Comparison of ENCODE assay signal across 1 cellular context in genomic region chr19:18612051-18612771, GRCh38.
TF ChIP-seq lines count a peak whose summit lies in the region.

No MANE protein-coding gene starts in this region.

TF ChIP-seq in IMR-90, 13 proteins besides CTCF, POLR2A, EP300 and RAD21 (continued from another document):
- no peak for TF ChIP-seq ELK1 (IDR thresholded peaks at IDR 0.05; ENCODE audit: borderline replicate concordance, low read depth, low read length)
- TF ChIP-seq FOS (IDR thresholded peaks at IDR 0.05; ENCODE audit: low read depth, low read length) = no peak
- no peak for TF ChIP-seq RFX5 (IDR thresholded peaks at IDR 0.05; ENCODE audit: low read depth, low read length)
- no peak for TF ChIP-seq RCOR1 (IDR thresholded peaks at IDR 0.05; ENCODE audit: insufficient replicate concordance, low read length)
- no peak for TF ChIP-seq NFE2L2 (IDR thresholded peaks at IDR 0.05; ENCODE audit: low read depth, low read length)
- no peak for TF ChIP-seq MXI1 (IDR thresholded peaks at IDR 0.05; ENCODE audit: borderline replicate concordance, low read depth, low read length)
- TF ChIP-seq SMC3 (IDR thresholded peaks at IDR 0.05; ENCODE audit: low read depth, low read length) = no peak
- no peak for TF ChIP-seq CEBPB (IDR thresholded peaks at IDR 0.05; ENCODE audit: low read depth, low read length)
